In the genomic region with DNA sequence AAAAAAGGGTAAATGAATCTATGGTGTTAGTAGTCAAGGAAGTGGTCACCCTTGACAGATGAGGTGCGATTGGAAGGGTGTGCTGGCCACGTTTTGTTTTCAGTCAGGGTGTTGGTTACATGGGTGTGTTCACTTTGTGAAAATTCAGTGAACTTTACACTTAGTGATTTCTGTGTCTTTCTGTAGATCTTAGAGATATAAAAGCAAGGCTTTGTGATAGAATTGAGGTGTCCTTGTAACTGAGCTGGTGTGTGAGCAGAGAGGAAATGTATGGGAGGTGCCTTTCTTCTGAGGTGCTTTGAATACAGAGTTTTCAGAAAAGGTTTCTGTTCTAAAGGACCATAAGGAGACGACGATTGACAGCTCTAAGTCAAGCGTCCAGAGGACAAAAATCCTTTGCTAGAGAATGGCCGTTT, we compare ENCODE assay signal across 8 cellular contexts.
DNase-seq lines count a peak whose midpoint lies in the region; ATAC-seq and TF ChIP-seq lines count a peak whose summit lies in the region.

No MANE protein-coding gene starts in this region.

- peaks cover 11 to 28% (median 15%) of the 10 kb centered on the region in 3 donors for H3K36me3 Mint-ChIP-seq in immature natural killer cell

- no peaks in the 10 kb centered on the region for H3K9me3 ChIP-seq in OCI-LY7 (ENCODE audit: low read length)

- DNase-seq in GM12865 (ENCODE audit: low read depth): peak; percentile 78
- DNase-seq in OCI-LY7 (ENCODE audit: low spot score): no peak
- peak; percentile 86 to 93 (median 89) for DNase-seq in immature natural killer cell
- DNase-seq in GM19240 (ENCODE audit: insufficient read length, low spot score): no peak
- no peak for DNase-seq in anterior cingulate cortex (lab: John Stamatoyannopoulos, UW)
- DNase-seq in islet precursor cell: no peak
- DNase-seq in SW480 (ENCODE audit: low spot score): no peak

- H3K9me3 Mint-ChIP-seq in immature natural killer cell: no peaks in the 10 kb centered on the region

- peaks cover 84 to 94% of the 10 kb centered on the region in 2 donors for H3K4me1 Mint-ChIP-seq in immature natural killer cell

- BruUV-seq in OCI-LY7 (replicated peaks; lab: Mats Ljungman, UMichigan): no TSS peak

- no peaks in the 10 kb centered on the region for H3K9me2 ChIP-seq in OCI-LY7 (ENCODE audit: insufficient read depth, low read length)

- no peak overlapping the region for H2AFZ ChIP-seq in OCI-LY7 (ENCODE audit: low read length)

- H3K4me1 ChIP-seq in OCI-LY7 (ENCODE audit: insufficient read depth, low read length, poor library complexity, severe bottlenecking): no peaks in the 10 kb centered on the region

- no peak for TF ChIP-seq CTCF in GM12865 (IDR thresholded peaks at IDR 0.05; ENCODE audit: insufficient read depth, low read depth, low read length, missing control alignments)
- TF ChIP-seq CTCF in OCI-LY7 (conservative IDR thresholded peaks at IDR 0.05; ENCODE audit: low read length): no peak

- H3K36me3 ChIP-seq in OCI-LY7 (ENCODE audit: insufficient read depth, low read length): no peaks in the 10 kb centered on the region

- POLR2A ChIA-PET in OCI-LY7 (lab: Charles Lee): no interaction called here

- H3K27ac ChIP-seq in OCI-LY7 (ENCODE audit: low read depth, low read length, poor library complexity, severe bottlenecking): no peak overlapping the region

- H4K20me1 ChIP-seq in OCI-LY7 (ENCODE audit: insufficient read depth, low read length): no peaks in the 10 kb centered on the region

- CTCF ChIA-PET in OCI-LY7 (lab: Charles Lee; ENCODE audit: unreplicated experiment): no interaction called here

- peak overlapping the region; percentile 14; the same call in 1 of the 2 replicates for H3K4me2 ChIP-seq in OCI-LY7 (ENCODE audit: low read length)

- intact Hi-C loops in OCI-LY7 (cut with micrococcal nuclease; ENCODE audit: unreplicated experiment): no loop called here

- H3K27me3 Mint-ChIP-seq in immature natural killer cell (ENCODE audit: low read depth in 3 of 3): peaks cover 3 to 11% (median 11%) of the 10 kb centered on the region in 3 donors

- no peaks in the 10 kb centered on the region for H3K79me2 ChIP-seq in OCI-LY7 (ENCODE audit: insufficient read depth, low read depth, low read length)

- peak overlapping the region; percentile 82 to 94 (median 90) for H3K27ac Mint-ChIP-seq in immature natural killer cell

- peak; percentile 78 for ATAC-seq in GM21576 (IDR thresholded peaks at IDR 0.05; ENCODE audit: unreplicated experiment)

- H3K4me3 ChIP-seq in GM12865 (ENCODE audit: low read depth, low read length) (peak overlapping the region; percentile 1; the same call in 1 of the 2 replicates), OCI-LY7 (ENCODE audit: low read depth, low read length, poor library complexity, severe bottlenecking) (no peak overlapping the region)

- peak overlapping the region; percentile 60 to 84 (median 77) for H3K4me3 Mint-ChIP-seq in immature natural killer cell

Comparison
In these comparisons a context has a peak if more than half of its experiments do, and no peak if none do; other contexts are left out.
1. DNase-seq: peak in GM12865 (single experiment) and immature natural killer cell (3 of 3); none in OCI-LY7 (single experiment), GM19240 (single experiment), anterior cingulate cortex (0 of 58), islet precursor cell (single experiment) and SW480 (single experiment).